ENCODE assay signal across 8 cellular contexts in genomic region chrX:118603981-118604380, GRCh38.
DNase-seq lines count a peak whose midpoint lies in the region; ATAC-seq and TF ChIP-seq lines count a peak whose summit lies in the region.

No MANE protein-coding gene starts in this region.

- ATAC-seq in GM21529 (IDR thresholded peaks at IDR 0.05; ENCODE audit: unreplicated experiment) (peak; percentile 82), HG02970 (IDR thresholded peaks at IDR 0.05; ENCODE audit: low FRiP score, unreplicated experiment) (no peak)

- peak; percentile 84 for TF ChIP-seq CTCF in endodermal cell (conservative IDR thresholded peaks at IDR 0.05)

- H3K9ac ChIP-seq in endodermal cell (ENCODE audit: extremely low read depth, low read length, poor library complexity, severe bottlenecking): no peak overlapping the region

- H3K36me3 ChIP-seq in endodermal cell (ENCODE audit: control insufficient read depth, insufficient read depth, low read length): no peaks in the 10 kb centered on the region

- H3K9me3 Mint-ChIP-seq in activated CD4-positive, alpha-beta T cell treated with anti-CD3 and anti-CD28 coated beads, Interleukin-2, amount 10 ng/mL, durations not matched to agents 24 days and 14 days: no peaks in the 10 kb centered on the region
- peaks cover 29% of the 10 kb centered on the region for H3K9me3 Mint-ChIP-seq in endodermal cell

- H3K27me3 Mint-ChIP-seq in activated CD4-positive, alpha-beta T cell treated with anti-CD3 and anti-CD28 coated beads, Interleukin-2, amount 10 ng/mL, durations not matched to agents 24 days and 14 days: no peaks in the 10 kb centered on the region
- no peaks in the 10 kb centered on the region for H3K27me3 Mint-ChIP-seq in endodermal cell (ENCODE audit: insufficient read depth)

- no peaks in the 10 kb centered on the region for H3K4me1 ChIP-seq in endodermal cell (ENCODE audit: control insufficient read depth, insufficient read depth, low read length)

- H3K4me3 Mint-ChIP-seq in activated CD4-positive, alpha-beta T cell treated with anti-CD3 and anti-CD28 coated beads, Interleukin-2, amount 10 ng/mL, durations not matched to agents 24 days and 14 days: no peak overlapping the region
- no peak overlapping the region for H3K4me3 Mint-ChIP-seq in endodermal cell

- H3K27ac Mint-ChIP-seq in activated CD4-positive, alpha-beta T cell treated with anti-CD3 and anti-CD28 coated beads, Interleukin-2, amount 10 ng/mL, durations not matched to agents 24 days and 14 days: peak overlapping the region; percentile 80
- H3K27ac Mint-ChIP-seq in endodermal cell: no peak overlapping the region

- intact Hi-C loops in activated CD4-positive, alpha-beta T cell treated with anti-CD3 and anti-CD28 coated beads, Interleukin-2, amount 10 ng/mL, durations not matched to agents 24 days and 14 days (cut with micrococcal nuclease): loop anchor here (1.0 kb wide), 1 partner anchor 203 kb away; no protein-coding TSS in a partner anchor

- DNase-seq in COR-L47 (lab: John Stamatoyannopoulos, UW) (peak; percentile 45), NCI-H2029 treated with DMSO at 0.1 percent for 48 hours (lab: John Stamatoyannopoulos, UW) (peak; percentile 45), endodermal cell (peak; percentile 79), midbrain (lab: John Stamatoyannopoulos, UW) (peak; percentile 63)
- peak; percentile 66 for DNase-seq in activated CD4-positive, alpha-beta T cell treated with anti-CD3 and anti-CD28 coated beads, Interleukin-2, amount 10 ng/mL, durations not matched to agents 24 days and 14 days
- DNase-seq in stimulated activated naive CD4-positive, alpha-beta T cell treated with Interleukin-2 at 50 U/mL for 16 hours (lab: John Stamatoyannopoulos, UW): peak; percentile 13

- peaks cover 10% of the 10 kb centered on the region for H3K4me1 Mint-ChIP-seq in activated CD4-positive, alpha-beta T cell treated with anti-CD3 and anti-CD28 coated beads, Interleukin-2, amount 10 ng/mL, durations not matched to agents 24 days and 14 days
- H3K4me1 Mint-ChIP-seq in endodermal cell: no peaks in the 10 kb centered on the region

- H3K9me3 ChIP-seq in endodermal cell (ENCODE audit: control insufficient read depth, low read length): no peaks in the 10 kb centered on the region

- H3K27me3 ChIP-seq in endodermal cell (ENCODE audit: control insufficient read depth, insufficient read depth, low read length, poor library complexity, severe bottlenecking): no peaks in the 10 kb centered on the region

- H3K36me3 Mint-ChIP-seq in activated CD4-positive, alpha-beta T cell treated with anti-CD3 and anti-CD28 coated beads, Interleukin-2, amount 10 ng/mL, durations not matched to agents 24 days and 14 days (ENCODE audit: low read depth): peaks cover 25% of the 10 kb centered on the region
- H3K36me3 Mint-ChIP-seq in endodermal cell (ENCODE audit: low read depth): no peaks in the 10 kb centered on the region

- no peak overlapping the region for H3K27ac ChIP-seq in endodermal cell (ENCODE audit: low read depth, low read length)

- 21% methylated on average over 6 of the region's 7 CpGs; no CpG with 5 or more reads in 1 of the 2 experiments for WGBS in endodermal cell (ENCODE audit: insufficient coverage in 1 of 2, insufficient read length in 1 of 2), 2 experiments

- no peak overlapping the region for H3K4me3 ChIP-seq in endodermal cell (ENCODE audit: low read length)

Comparison
In these comparisons a context has a peak if more than half of its experiments do, and no peak if none do; other contexts are left out.
1. DNase-seq: peak in every context shown above with its lines; median percentile 79 in endodermal cell; 66 in activated CD4-positive, alpha-beta T cell treated with anti-CD3 and anti-CD28 coated beads, Interleukin-2, amount 10 ng/mL, durations not matched to agents 24 days and 14 days; 63 in midbrain; 45 in COR-L47; 45 in NCI-H2029 treated with DMSO at 0.1 percent for 48 hours; 13 in stimulated activated naive CD4-positive, alpha-beta T cell treated with Interleukin-2 at 50 U/mL for 16 hours.